In genomic region chr2:38084556-38084955, GRCh38 we compare ENCODE assay signal across 1 cellular context. TPM values are rescaled to one million over a fixed set of nuclear protein-coding genes. Genes with fewer than 3 reads are reported as not detected.
"Had no signal": no experiment of that assay in that cellular context is flagged by ENCODE, and none has a peak within 500 bp of the region (broad histone marks: within the 10 kb centered on the region; RNA-seq: fewer than 3 reads in every experiment).

No MANE protein-coding gene starts in this region.

RNA-seq across cellular contexts. Expression of gene CYP1B1, which starts 8.6 kb away (rescaled TPM):
- total RNA-seq: SJCRH30 had no signal
